ENCODE assay signal across 8 cellular contexts in genomic region chr2:27264253-27264752, GRCh38. TPM values are rescaled to one million over a fixed set of nuclear protein-coding genes. Genes with fewer than 3 reads are reported as not detected.
DNase-seq lines count a peak whose midpoint lies in the region; ATAC-seq and TF ChIP-seq lines count a peak whose summit lies in the region.

No MANE protein-coding gene starts in this region.

- H3K4me1 ChIP-seq in right lobe of liver (peaks cover 0 to 31% (median 2%) of the 10 kb centered on the region in 4 donors), vagina (peaks cover 31% of the 10 kb centered on the region)

- peak; percentile 22 for DNase-seq in activated naive CD4-positive, alpha-beta T cell treated with Interleukin-2 at 50 U/mL for 16 hours
- DNase-seq in activated naive CD4-positive, alpha-beta T cell (lab: John Stamatoyannopoulos, UW): no peak
- peak; percentile 21 for DNase-seq in activated naive CD8-positive, alpha-beta T cell treated with anti-CD3 and anti-CD28 coated beads for 36 hours
- DNase-seq in right lobe of liver (no peak), vagina (ENCODE audit: extremely low spot score in 2 of 2) (no peak), NAMALWA (ENCODE audit: low spot score) (no peak), T-helper 9 cell (no peak)

- no peaks in the 10 kb centered on the region for H3K9me3 Mint-ChIP-seq in activated naive CD8-positive, alpha-beta T cell treated with anti-CD3 and anti-CD28 coated beads for 36 hours

- WGBS in right lobe of liver (ENCODE audit: insufficient coverage, low coverage, low lambda C conversion rate, missing lambda C conversion rate): 0% methylated on average over 13 of the region's 38 CpGs

- H3K9me3 ChIP-seq in right lobe of liver (no peaks in the 10 kb centered on the region), vagina (no peaks in the 10 kb centered on the region)

- H3K4me3 ChIP-seq in right lobe of liver (peak overlapping the region in 1 of 3 donors; percentile 14), vagina (peak overlapping the region; percentile 24 to 33)

- H3K36me3 ChIP-seq in right lobe of liver (no peaks in the 10 kb centered on the region), vagina (no peaks in the 10 kb centered on the region)

- intact Hi-C loops in right lobe of liver (cut with DNase I) (no loop called here), vagina (cut with DNase I) (no loop called here)

- H3K36me3 Mint-ChIP-seq in activated naive CD8-positive, alpha-beta T cell treated with anti-CD3 and anti-CD28 coated beads for 36 hours: no peaks in the 10 kb centered on the region

- no peak for TF ChIP-seq POLR2A in right lobe of liver (IDR thresholded peaks at IDR 0.05)
- no peak for TF ChIP-seq POLR2A in vagina (IDR thresholded peaks at IDR 0.05)

- peaks cover 43% of the 10 kb centered on the region for H3K27me3 Mint-ChIP-seq in activated naive CD8-positive, alpha-beta T cell treated with anti-CD3 and anti-CD28 coated beads for 36 hours

- peaks cover 16% of the 10 kb centered on the region for H3K4me1 Mint-ChIP-seq in activated naive CD8-positive, alpha-beta T cell treated with anti-CD3 and anti-CD28 coated beads for 36 hours

- TF ChIP-seq CTCF in right lobe of liver (IDR thresholded peaks at IDR 0.05): no peak
- no peak for TF ChIP-seq CTCF in vagina (IDR thresholded peaks at IDR 0.05)

- H3K27ac ChIP-seq in right lobe of liver: no peak overlapping the region
- H3K27ac ChIP-seq in vagina: no peak overlapping the region

- peaks cover 0 to 27% of the 10 kb centered on the region in 2 donors for H3K27me3 ChIP-seq in right lobe of liver
- peaks cover 30% of the 10 kb centered on the region for H3K27me3 ChIP-seq in vagina

- H3K27ac Mint-ChIP-seq in activated naive CD8-positive, alpha-beta T cell treated with anti-CD3 and anti-CD28 coated beads for 36 hours: no peak overlapping the region

- H3K4me3 Mint-ChIP-seq in activated naive CD8-positive, alpha-beta T cell treated with anti-CD3 and anti-CD28 coated beads for 36 hours: peak overlapping the region; percentile 79

- ATAC-seq in right lobe of liver (peak; percentile 20 to 36 (median 28)), GM18873 (IDR thresholded peaks at IDR 0.05; ENCODE audit: low FRiP score, unreplicated experiment) (no peak)

RNA-seq across cellular contexts. Expression of gene SLC30A3, which starts 1.5 kb away (rescaled TPM):
- under 1 TPM; 0.14 to 0.22 TPM for total RNA-seq in activated naive CD8-positive, alpha-beta T cell treated with anti-CD3 and anti-CD28 coated beads for 36 hours
- total RNA-seq in right lobe of liver (not detected), vagina (1.2 TPM)

RNA-seq across cellular contexts. Expression of gene DNAJC5G, which starts 10.9 kb away (rescaled TPM):
- total RNA-seq in activated naive CD8-positive, alpha-beta T cell treated with anti-CD3 and anti-CD28 coated beads for 36 hours: not detected
- total RNA-seq in right lobe of liver (not detected), vagina (1.5 TPM)

RNA-seq across cellular contexts. Expression of gene TRIM54, which starts 17.9 kb away (rescaled TPM):
- under 1 TPM; 0.24 to 0.33 TPM for total RNA-seq in activated naive CD8-positive, alpha-beta T cell treated with anti-CD3 and anti-CD28 coated beads for 36 hours
- total RNA-seq in right lobe of liver: under 1 TPM in 2 of 6 experiments, not detected in 4; 0.14 to 0.25 TPM
- total RNA-seq in vagina: 2.5 TPM

RNA-seq across cellular contexts. Expression of gene UCN, which starts 43.9 kb away (rescaled TPM):
- 1 to 10 TPM; 1.3 to 1.6 TPM for total RNA-seq in activated naive CD8-positive, alpha-beta T cell treated with anti-CD3 and anti-CD28 coated beads for 36 hours
- total RNA-seq in right lobe of liver (1 to 10 TPM in 5 of 6 experiments, under 1 TPM in 1; 0.88 to 4.3 (median 1.6) TPM), vagina (3.2 TPM)

RNA-seq across cellular contexts. Expression of gene CAD, which starts 47.1 kb away (rescaled TPM):
- total RNA-seq in activated naive CD8-positive, alpha-beta T cell treated with anti-CD3 and anti-CD28 coated beads for 36 hours: 100 to 1,000 TPM; 134 TPM
- 10 to 100 TPM; 12.3 to 24.0 (median 16.3) TPM for total RNA-seq in right lobe of liver
- 25.0 TPM for total RNA-seq in vagina

Comparison
In these comparisons a context has a peak if more than half of its experiments do, and no peak if none do; other contexts are left out.
1. DNase-seq: peak in activated naive CD4-positive, alpha-beta T cell treated with Interleukin-2 at 50 U/mL for 16 hours (single experiment) and activated naive CD8-positive, alpha-beta T cell treated with anti-CD3 and anti-CD28 coated beads for 36 hours (single experiment); none in activated naive CD4-positive, alpha-beta T cell (0 of 4), right lobe of liver (0 of 3), vagina (0 of 2), NAMALWA (single experiment) and T-helper 9 cell (single experiment).